In the genomic region with DNA sequence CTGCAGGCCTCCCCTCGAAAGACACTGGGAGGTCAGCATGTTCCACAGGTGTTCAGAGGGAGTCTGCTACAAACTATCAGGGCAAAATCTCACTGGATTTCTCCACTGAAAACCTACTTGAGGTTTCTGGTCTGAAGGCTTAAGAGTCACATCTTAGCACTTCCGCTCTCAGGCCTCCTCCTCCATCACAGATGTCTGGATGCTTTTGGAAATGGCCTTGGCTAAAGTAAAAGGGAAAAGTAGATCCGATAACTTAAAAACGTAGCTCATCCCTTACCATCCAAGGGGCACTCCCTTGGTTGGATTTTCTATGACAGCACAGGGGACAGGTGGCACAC, we compare ENCODE assay signal across 16 cellular contexts. TPM values are rescaled to one million over a fixed set of nuclear protein-coding genes. Genes with fewer than 3 reads are reported as not detected.
DNase-seq lines count a peak whose midpoint lies in the region; ATAC-seq and TF ChIP-seq lines count a peak whose summit lies in the region.
"Had no signal": no experiment of that assay in that cellular context is flagged by ENCODE, and none has a peak within 500 bp of the region (broad histone marks: within the 10 kb centered on the region; RNA-seq: fewer than 3 reads in every experiment).

No MANE protein-coding gene starts in this region.

- H3K27ac ChIP-seq in left ventricle myocardium inferior (replicated peaks), result peak overlapping the region; percentile 71
- peak overlapping the region; percentile 28; the same call in 1 of the 2 replicates for H3K27ac ChIP-seq in VCaP
- peak overlapping the region; percentile 8 to 19 for H3K27ac ChIP-seq in tibial artery

- TF ChIP-seq CTCF in left ventricle myocardium inferior (IDR thresholded peaks at IDR 0.05; ENCODE audit: borderline replicate concordance) (no peak), VCaP (conservative IDR thresholded peaks at IDR 0.05) (no peak), tibial artery (IDR thresholded peaks at IDR 0.05) (no peak)

- intact Hi-C loops in left ventricle myocardium inferior (cut with micrococcal nuclease), result no loop called here
- intact Hi-C loops in Right ventricle myocardium superior (cut with DNase I), result no loop called here
- intact Hi-C loops in tibial artery (cut with DNase I; ENCODE audit: low total_unique reads), result no loop called here

- H3K4me3 ChIP-seq in left ventricle myocardium inferior (no peak overlapping the region), tibial artery (no peak overlapping the region)
- H3K4me3 ChIP-seq: coronary artery had no signal

- POLR2A ChIA-PET in HEK293T (lab: Yijun Ruan, JAX), result interaction anchor here (0.9 kb wide), 1 partner anchor 14 kb away, joined by 3 read pairs; a partner anchor contains a TSS

- H3K4me1 ChIP-seq in left ventricle myocardium inferior (peaks cover 22% of the 10 kb centered on the region), tibial artery (peaks cover 0 to 16% (median 12%) of the 10 kb centered on the region in 4 donors)

- ATAC-seq in Right ventricle myocardium superior (ENCODE audit: poor library complexity) (no peak), memory B cell (ENCODE audit: low read depth) (no peak), HG03108 (IDR thresholded peaks at IDR 0.05; ENCODE audit: unreplicated experiment) (no peak)

- H3K27ac Mint-ChIP-seq in memory B cell, result peak overlapping the region; percentile 68

- H3K36me3 Mint-ChIP-seq in memory B cell, result peaks cover 20% of the 10 kb centered on the region

- DNase-seq in left ventricle myocardium inferior, result no peak
- DNase-seq in Right ventricle myocardium superior, result no peak
- DNase-seq in memory B cell (ENCODE audit: low spot score in 2 of 2), result no peak
- DNase-seq in tibial artery, result no peak
- DNase-seq in NCI-H1092 (lab: John Stamatoyannopoulos, UW), result no peak
- DNase-seq in HEK293T (ENCODE audit: extremely low spot score), result no peak
- DNase-seq: activated CD4-positive, alpha-beta T cell treated with anti-CD3 and anti-CD28 coated beads for 4 hours; retina; SIG-M5; stimulated activated CD4-positive, alpha-beta T cell treated with anti-CD3 and anti-CD28 coated beads, Interleukin-2, amount 100 ng/mL, for 48 hours; stimulated activated CD8-positive, alpha-beta memory T cell treated with anti-CD3 and anti-CD28 coated beads, Interleukin-4, amount 100 ng/mL, for 48 hours; T-helper 9 cell; trophoblast cell had no signal

- H3K9me3 Mint-ChIP-seq in memory B cell, result no peaks in the 10 kb centered on the region

- H3K4me1 Mint-ChIP-seq in memory B cell, result no peaks in the 10 kb centered on the region

- CTCF ChIA-PET in HEK293T (lab: Yijun Ruan, JAX), result interaction anchor here (1.3 to 3.1 kb wide), 2 partner anchors 8 to 42 kb away, joined by 3 to 13 read pairs; no protein-coding TSS in a partner anchor

- H3K4me3 Mint-ChIP-seq in memory B cell, result no peak overlapping the region

- H3K27me3 ChIP-seq in left ventricle myocardium inferior (ENCODE audit: low read depth), result no peaks in the 10 kb centered on the region
- no peaks in the 10 kb centered on the region for H3K27me3 ChIP-seq in tibial artery

- no peaks in the 10 kb centered on the region for H3K9me3 ChIP-seq in left ventricle myocardium inferior (replicated peaks)
- H3K9me3 ChIP-seq in tibial artery, result no peaks in the 10 kb centered on the region

- H3K36me3 ChIP-seq in left ventricle myocardium inferior (peaks cover 41% of the 10 kb centered on the region), tibial artery (peaks cover 27 to 40% (median 33%) of the 10 kb centered on the region in 3 donors)

- H3K27me3 Mint-ChIP-seq in memory B cell, result no peaks in the 10 kb centered on the region

TF ChIP-seq in HEK293T, 16 proteins besides CTCF, POLR2A, EP300 and RAD21:
- TF ChIP-seq ELF4 (IDR thresholded peaks at IDR 0.05) (no peak), ZNF384 (IDR thresholded peaks at IDR 0.05) (no peak), CTBP1 (IDR thresholded peaks at IDR 0.05; ENCODE audit: borderline replicate concordance) (no peak), FOXA1 (IDR thresholded peaks at IDR 0.05) (no peak), FOXK2 (IDR thresholded peaks at IDR 0.05) (no peak), FOXM1 (IDR thresholded peaks at IDR 0.05; ENCODE audit: borderline replicate concordance) (no peak), HDGF (IDR thresholded peaks at IDR 0.05; ENCODE audit: borderline replicate concordance) (no peak), LEF1 (IDR thresholded peaks at IDR 0.05; ENCODE audit: borderline replicate concordance) (no peak), BHLHE40 (IDR thresholded peaks at IDR 0.05; ENCODE audit: borderline replicate concordance) (no peak), SP1 (IDR thresholded peaks at IDR 0.05) (no peak), SUZ12 (IDR thresholded peaks at IDR 0.05) (no peak), NFRKB (IDR thresholded peaks at IDR 0.05) (no peak), L3MBTL2 (conservative IDR thresholded peaks at IDR 0.05) (no peak), TARDBP (IDR thresholded peaks at IDR 0.05) (no peak), ARNT (IDR thresholded peaks at IDR 0.05) (no peak)
- TF ChIP-seq, protein P1, sequence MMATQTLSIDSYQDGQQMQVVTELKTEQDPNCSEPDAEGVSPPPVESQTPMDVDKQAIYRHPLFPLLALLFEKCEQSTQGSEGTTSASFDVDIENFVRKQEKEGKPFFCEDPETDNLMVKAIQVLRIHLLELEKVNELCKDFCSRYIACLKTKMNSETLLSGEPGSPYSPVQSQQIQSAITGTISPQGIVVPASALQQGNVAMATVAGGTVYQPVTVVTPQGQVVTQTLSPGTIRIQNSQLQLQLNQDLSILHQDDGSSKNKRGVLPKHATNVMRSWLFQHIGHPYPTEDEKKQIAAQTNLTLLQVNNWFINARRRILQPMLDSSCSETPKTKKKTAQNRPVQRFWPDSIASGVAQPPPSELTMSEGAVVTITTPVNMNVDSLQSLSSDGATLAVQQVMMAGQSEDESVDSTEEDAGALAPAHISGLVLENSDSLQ (IDR thresholded peaks at IDR 0.05), result no peak

RNA-seq across cellular contexts. Expression of a gene that starts 14.4 kb away (rescaled TPM):
- total RNA-seq in left ventricle myocardium inferior, result 0.44 TPM
- 0.81 TPM for total RNA-seq in Right ventricle myocardium superior

Comparison
In these comparisons a context has a peak if more than half of its experiments do, and no peak if none do; other contexts are left out.
1. H3K27ac ChIP-seq: peak in every context shown above with its lines; median percentile 71 in left ventricle myocardium inferior; 28 in VCaP; 14 in tibial artery.